Comparison of ENCODE assay signal across 26 cellular contexts in the genomic region with DNA sequence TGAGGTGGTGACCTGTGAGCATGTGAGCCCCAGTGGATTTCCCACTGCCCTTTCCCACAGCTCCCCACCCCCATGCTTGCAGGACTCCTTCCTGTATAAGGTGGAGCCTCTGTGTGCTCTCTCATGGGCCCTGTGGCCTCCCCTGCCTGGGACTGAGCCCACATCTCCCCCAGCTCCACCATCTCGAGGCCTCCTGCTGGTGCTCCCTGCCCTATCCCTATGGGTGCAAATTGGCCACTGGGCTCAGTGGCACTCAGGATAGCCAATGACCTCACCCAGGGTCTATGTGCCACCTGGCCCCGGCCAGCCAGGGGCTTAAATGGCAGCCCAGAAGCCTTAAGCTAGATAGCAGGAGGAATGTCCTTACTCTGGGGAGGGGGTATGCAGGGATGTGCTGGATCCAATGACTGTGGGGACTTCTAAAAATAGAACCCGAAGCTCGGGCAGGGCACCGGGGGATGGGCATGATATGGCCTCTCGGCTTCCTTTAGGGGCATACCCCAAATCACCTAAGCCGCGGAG. TPM values are rescaled to one million over a fixed set of nuclear protein-coding genes. Genes with fewer than 3 reads are reported as not detected.
DNase-seq lines count a peak whose midpoint lies in the region; TF ChIP-seq lines count a peak whose summit lies in the region.
"Had no signal": no experiment of that assay in that cellular context is flagged by ENCODE, and none has a peak within 500 bp of the region (broad histone marks: within the 10 kb centered on the region; RNA-seq: fewer than 3 reads in every experiment).

No MANE protein-coding gene starts in this region.

- H2BK120ac ChIP-seq in trophoblast cell (ENCODE audit: insufficient read depth, low read length, poor library complexity) = no peak overlapping the region

- H2BK12ac ChIP-seq in trophoblast cell (ENCODE audit: low read length) = no peak overlapping the region

- no peak overlapping the region for H3K18ac ChIP-seq in trophoblast cell (ENCODE audit: low read length)

- H3K4me3 ChIP-seq in left ventricle myocardium inferior (peak overlapping the region; percentile 77), trophoblast cell (ENCODE audit: low read depth, low read length) (no peak overlapping the region), uterus (no peak overlapping the region)

- H3K23ac ChIP-seq in trophoblast cell (ENCODE audit: low read length) = no peak overlapping the region

- TF ChIP-seq CTCF in chondrocyte (IDR thresholded peaks at IDR 0.05) (no peak), left ventricle myocardium inferior (IDR thresholded peaks at IDR 0.05; ENCODE audit: borderline replicate concordance) (no peak), uterus (IDR thresholded peaks at IDR 0.05) (no peak)

- no peaks in the 10 kb centered on the region for H3K9me3 Mint-ChIP-seq in chondrocyte (ENCODE audit: low read depth)
- H3K9me3 Mint-ChIP-seq in activated naive CD4-positive, alpha-beta T cell treated with anti-CD3 and anti-CD28 coated beads, Interleukin-2, amount 10 ng/mL, durations not matched to agents 7 days and 5 days = no peaks in the 10 kb centered on the region
- H3K9me3 Mint-ChIP-seq: activated naive CD4-positive, alpha-beta T cell treated with anti-CD3 and anti-CD28 coated beads, Interleukin-2, amount 50 U/mL, for 24 hours; activated T-cell treated with anti-CD3 and anti-CD28 coated beads, Interleukin-2, amount 50 U/mL, for 24 hours; brain; naive B cell had no signal

- CTCF ChIA-PET in activated naive CD4-positive, alpha-beta T cell treated with anti-CD3 and anti-CD28 coated beads, Interleukin-2, amount 10 ng/mL, durations not matched to agents 7 days and 5 days (lab: Charles Lee) = no interaction called here
- CTCF ChIA-PET in HEK293T (lab: Yijun Ruan, JAX) = no interaction called here

- H3K36me3 Mint-ChIP-seq in chondrocyte (ENCODE audit: low read depth) = no peaks in the 10 kb centered on the region
- no peaks in the 10 kb centered on the region for H3K36me3 Mint-ChIP-seq in activated naive CD4-positive, alpha-beta T cell treated with anti-CD3 and anti-CD28 coated beads, Interleukin-2, amount 10 ng/mL, durations not matched to agents 7 days and 5 days
- H3K36me3 Mint-ChIP-seq: activated naive CD4-positive, alpha-beta T cell treated with anti-CD3 and anti-CD28 coated beads, Interleukin-2, amount 50 U/mL, for 24 hours; brain; naive B cell had no signal

- H3K4me2 ChIP-seq in trophoblast cell (ENCODE audit: low read length) = no peak overlapping the region

- peak overlapping the region; percentile 76 for H3K4me3 Mint-ChIP-seq in chondrocyte (ENCODE audit: unreplicated experiment)
- H3K4me3 Mint-ChIP-seq in activated naive CD4-positive, alpha-beta T cell treated with anti-CD3 and anti-CD28 coated beads, Interleukin-2, amount 10 ng/mL, durations not matched to agents 7 days and 5 days = no peak overlapping the region
- H3K4me3 Mint-ChIP-seq: activated CD8-positive, alpha-beta T cell treated with anti-CD3 and anti-CD28 coated beads, Interleukin-2, amount 10 ng/mL, durations not matched to agents 7 days and 5 days; activated naive CD4-positive, alpha-beta T cell treated with anti-CD3 and anti-CD28 coated beads, Interleukin-2, amount 50 U/mL, for 24 hours; activated T-cell treated with anti-CD3 and anti-CD28 coated beads, Interleukin-2, amount 50 U/mL, for 24 hours; naive B cell had no signal

- H3K9me3 ChIP-seq in left ventricle myocardium inferior (replicated peaks) (no peaks in the 10 kb centered on the region), trophoblast cell (ENCODE audit: insufficient read depth, low read depth, low read length) (no peaks in the 10 kb centered on the region), uterus (no peaks in the 10 kb centered on the region)

- no peak overlapping the region for H4K12ac ChIP-seq in trophoblast cell (ENCODE audit: low read depth, low read length)

- H4K8ac ChIP-seq in trophoblast cell (ENCODE audit: low read depth, low read length) = no peak overlapping the region

- intact Hi-C loops in left ventricle myocardium inferior (cut with micrococcal nuclease) = no loop called here
- intact Hi-C loops in uterus (cut with DNase I; ENCODE audit: low total_unique reads) = no loop called here

- POLR2A ChIA-PET in HEK293T (lab: Yijun Ruan, JAX) = interaction anchor here (0.6 kb wide), 1 partner anchor 9 kb away, joined by 3 read pairs; no protein-coding TSS in a partner anchor

- no peak for DNase-seq in chondrocyte (ENCODE audit: low spot score)
- DNase-seq in left ventricle myocardium inferior = no peak
- no peak for DNase-seq in trophoblast cell
- DNase-seq in uterus = no peak
- no peak for DNase-seq in iPS-NIHi7 (ENCODE audit: extremely low spot score)
- DNase-seq in activated naive CD4-positive, alpha-beta T cell treated with anti-CD3 and anti-CD28 coated beads, Interleukin-2, amount 10 ng/mL, durations not matched to agents 7 days and 5 days = no peak
- DNase-seq in HEK293T (ENCODE audit: extremely low spot score) = no peak
- DNase-seq: activated CD4-positive, CD25-positive, alpha-beta regulatory T cell; activated CD8-positive, alpha-beta T cell treated with anti-CD3 and anti-CD28 coated beads, Interleukin-2, amount 10 ng/mL, durations not matched to agents 7 days and 5 days; activated T-cell treated with anti-CD3 and anti-CD28 coated beads, Interleukin-2, amount 50 U/mL, for 24 hours; Calu3; dermis blood vessel endothelial cell; naive B cell; NCI-H1092 treated with DMSO at 0.1 percent for 48 hours; NCI-H2081; NCI-H446 treated with DMSO at 0.1 percent for 48 hours; stimulated activated CD4-positive, alpha-beta T cell treated with anti-CD3 and anti-CD28 coated beads, Interleukin-12 subunit alpha, Interleukin-12 subunit beta, amount 100 ng/mL, for 4 hours; stimulated activated CD8-positive, alpha-beta memory T cell treated with anti-CD3 and anti-CD28 coated beads, Interleukin-4, amount 100 ng/mL, for 48 hours; T-helper 9 cell had no signal

- H3K79me1 ChIP-seq in trophoblast cell (ENCODE audit: low read length) = peaks cover 11% of the 10 kb centered on the region

- H3K4ac ChIP-seq in trophoblast cell (ENCODE audit: low read depth, low read length) = no peak overlapping the region

- H3K27me3 Mint-ChIP-seq in chondrocyte (ENCODE audit: low read depth) = no peaks in the 10 kb centered on the region
- H3K27me3 Mint-ChIP-seq in activated naive CD4-positive, alpha-beta T cell treated with anti-CD3 and anti-CD28 coated beads, Interleukin-2, amount 10 ng/mL, durations not matched to agents 7 days and 5 days = peaks cover 15% of the 10 kb centered on the region
- H3K27me3 Mint-ChIP-seq: activated naive CD4-positive, alpha-beta T cell treated with anti-CD3 and anti-CD28 coated beads, Interleukin-2, amount 50 U/mL, for 24 hours; activated T-cell treated with anti-CD3 and anti-CD28 coated beads, Interleukin-2, amount 50 U/mL, for 24 hours had no signal

- H3K14ac ChIP-seq in trophoblast cell (ENCODE audit: low read length) = no peak overlapping the region

- no peak overlapping the region for H4K91ac ChIP-seq in trophoblast cell (ENCODE audit: low read depth, low read length)

- H3K9ac ChIP-seq in trophoblast cell (ENCODE audit: low read length) = no peak overlapping the region

- H3K4me1 ChIP-seq in left ventricle myocardium inferior (peaks cover 83% of the 10 kb centered on the region), trophoblast cell (ENCODE audit: control insufficient read depth in 1 of 2, insufficient read depth in 2 of 2, low read length in 2 of 2) (peaks cover 49 to 56% of the 10 kb centered on the region in 2 experiments), uterus (no peaks in the 10 kb centered on the region)

- no peak overlapping the region for H2BK5ac ChIP-seq in trophoblast cell (ENCODE audit: low read depth, low read length, poor library complexity)

- no peak for TF ChIP-seq POLR2A in uterus (IDR thresholded peaks at IDR 0.05)

- no CpG with 5 or more reads among the region's 8 CpGs for WGBS in trophoblast cell (ENCODE audit: extremely low coverage, insufficient coverage, insufficient read length)

- H2AFZ ChIP-seq in trophoblast cell (ENCODE audit: insufficient read depth, low read length, poor library complexity) = peak overlapping the region; percentile 3

- H3K27ac Mint-ChIP-seq in chondrocyte (ENCODE audit: unreplicated experiment) = no peak overlapping the region
- H3K27ac Mint-ChIP-seq in activated naive CD4-positive, alpha-beta T cell treated with anti-CD3 and anti-CD28 coated beads, Interleukin-2, amount 10 ng/mL, durations not matched to agents 7 days and 5 days = no peak overlapping the region
- H3K27ac Mint-ChIP-seq: activated CD8-positive, alpha-beta T cell treated with anti-CD3 and anti-CD28 coated beads, Interleukin-2, amount 10 ng/mL, durations not matched to agents 7 days and 5 days; activated naive CD4-positive, alpha-beta T cell treated with anti-CD3 and anti-CD28 coated beads, Interleukin-2, amount 50 U/mL, for 24 hours; activated T-cell treated with anti-CD3 and anti-CD28 coated beads, Interleukin-2, amount 50 U/mL, for 24 hours; naive B cell had no signal

- peak overlapping the region; percentile 7 for H2AK5ac ChIP-seq in trophoblast cell (ENCODE audit: low read length)

- H3K27me3 ChIP-seq in left ventricle myocardium inferior (ENCODE audit: low read depth) (peaks cover 9% of the 10 kb centered on the region), trophoblast cell (ENCODE audit: insufficient read depth, low read length) (no peaks in the 10 kb centered on the region), uterus (no peaks in the 10 kb centered on the region)

- no peaks in the 10 kb centered on the region for H3K79me2 ChIP-seq in trophoblast cell (ENCODE audit: control insufficient read depth, insufficient read depth, low read length, poor library complexity)

- H3K4me1 Mint-ChIP-seq in chondrocyte (ENCODE audit: low read depth) = peaks cover 88% of the 10 kb centered on the region
- no peaks in the 10 kb centered on the region for H3K4me1 Mint-ChIP-seq in activated naive CD4-positive, alpha-beta T cell treated with anti-CD3 and anti-CD28 coated beads, Interleukin-2, amount 10 ng/mL, durations not matched to agents 7 days and 5 days
- H3K4me1 Mint-ChIP-seq: activated naive CD4-positive, alpha-beta T cell treated with anti-CD3 and anti-CD28 coated beads, Interleukin-2, amount 50 U/mL, for 24 hours had no signal

- H3K27ac ChIP-seq in left ventricle myocardium inferior (replicated peaks) (peak overlapping the region; percentile 98), trophoblast cell (ENCODE audit: low read depth, low read length) (no peak overlapping the region), uterus (peak overlapping the region; percentile 73 to 84)
- H3K27ac ChIP-seq: epithelial cell of prostate had no signal

- peaks cover 41% of the 10 kb centered on the region for H3K36me3 ChIP-seq in left ventricle myocardium inferior
- no peaks in the 10 kb centered on the region for H3K36me3 ChIP-seq in trophoblast cell (ENCODE audit: control insufficient read depth in 1 of 2, insufficient read depth in 2 of 2, low read length in 2 of 2)
- H3K36me3 ChIP-seq in uterus = no peaks in the 10 kb centered on the region

TF ChIP-seq in HEK293T, 16 proteins besides CTCF, POLR2A, EP300 and RAD21 (continues in another document):
- no peak for TF ChIP-seq ZNF384 (IDR thresholded peaks at IDR 0.05)

RNA-seq across cellular contexts. Expression of a gene that starts 2.0 kb away (rescaled TPM):
- 4.0 to 22.7 TPM (median 21.5 TPM) in 3 replicates for total RNA-seq in chondrocyte
- total RNA-seq in left ventricle myocardium inferior = 1,542 TPM
- 0.11 and 0.24 TPM in 2 replicates for polyA plus RNA-seq in trophoblast cell (2013)
- 10 to 100 TPM in 1 of 4 donors, 1 to 10 TPM in 2, under 1 TPM in 1; 0.97 to 33.4 (median 4.2) TPM for total RNA-seq in uterus
- total RNA-seq: Calu3, dermis blood vessel endothelial cell had no signal

RNA-seq across cellular contexts. Expression of a gene that starts 16.0 kb away (rescaled TPM):
- total RNA-seq in chondrocyte (not detected in 3 replicates), left ventricle myocardium inferior (0.25 TPM), uterus (not detected)
- not detected in 2 replicates for polyA plus RNA-seq in trophoblast cell (2013)
- total RNA-seq: activated CD8-positive, alpha-beta T cell treated with anti-CD3 and anti-CD28 coated beads, Interleukin-2, amount 10 ng/mL, durations not matched to agents 7 days and 5 days; Calu3; dermis blood vessel endothelial cell; frontal cortex; LHCN-M2; liver; posterior vena cava had no signal
- polyA plus RNA-seq: liver had no signal

Comparison
In these comparisons a context has a peak if more than half of its experiments do, and no peak if none do; other contexts are left out.
1. RNA of a gene that starts 2.0 kb away (total RNA-seq): 1,542 TPM in left ventricle myocardium inferior (single experiment); 4.0 to 22.7 TPM in chondrocyte and 0.97 to 33.4 TPM in uterus; every median in the first group is over 10 times any median in the second.